1 cellular context compared by ENCODE assay signal in genomic region chrX:71095971-71096701, GRCh38.
TF ChIP-seq lines count a peak whose summit lies in the region.

No MANE protein-coding gene starts in this region.

TF ChIP-seq in HCT116, 20 proteins besides CTCF, POLR2A, EP300 and RAD21 (continued from another document):
- no peak for TF ChIP-seq REST (IDR thresholded peaks at IDR 0.05; ENCODE audit: low read depth)
- TF ChIP-seq ATF3 (IDR thresholded peaks at IDR 0.05) = no peak
- no peak for TF ChIP-seq SRF (IDR thresholded peaks at IDR 0.05; ENCODE audit: low read depth)
- no peak for TF ChIP-seq ELF1 (IDR thresholded peaks at IDR 0.05; ENCODE audit: borderline replicate concordance, low read depth)
- no peak for TF ChIP-seq EZH2phosphoT487 (IDR thresholded peaks at IDR 0.05; ENCODE audit: borderline replicate concordance)
